13 cellular contexts compared by ENCODE assay signal in genomic region chr2:45843136-45843535, GRCh38.
DNase-seq lines count a peak whose midpoint lies in the region; ATAC-seq, FAIRE-seq and TF ChIP-seq lines count a peak whose summit lies in the region.
"Had no signal": no experiment of that assay in that cellular context is flagged by ENCODE, and none has a peak within 500 bp of the region (broad histone marks: within the 10 kb centered on the region; RNA-seq: fewer than 3 reads in every experiment).

No MANE protein-coding gene starts in this region.

- no peaks in the 10 kb centered on the region for H3K27me3 ChIP-seq in GM12878 (replicated peaks in 1 of 2; ENCODE audit: control insufficient read depth in 2 of 2, insufficient read depth in 2 of 2, low read length in 1 of 2)

- peak overlapping the region; percentile 82 for H3K4me2 ChIP-seq in GM12878 (ENCODE audit: control insufficient read depth, insufficient read depth)

- POLR2A ChIA-PET in GM12878 (lab: Charles Lee), result interaction anchor here (1.1 to 5.5 kb wide), 14 partner anchors 9 to 193 kb away, joined by 3 to 52 read pairs (median 6); no protein-coding TSS in a partner anchor

- FAIRE-seq in GM12878 (lab: Jason Lieb, UNC), result no peak
- FAIRE-seq: keratinocyte had no signal

- RAD21 ChIA-PET in GM12878 (lab: Charles Lee; ENCODE audit: unreplicated experiment), result interaction anchor here (0.8 to 11.2 kb wide), 20 partner anchors 9 to 193 kb away, joined by 3 to 111 read pairs (median 6); no protein-coding TSS in a partner anchor

- H2AFZ ChIP-seq in GM12878 (ENCODE audit: control insufficient read depth, low read depth, low read length), result peak overlapping the region; percentile 30

- 12% methylated on average over 8 of the region's 8 CpGs for WGBS in GM12878 (ENCODE audit: insufficient coverage, insufficient replicate concordance, low lambda C conversion rate, missing lambda C conversion rate)

- no TSS peak for BruUV-seq in GM12878 (replicated peaks; lab: Mats Ljungman, UMichigan)

- H3K4me1 ChIP-seq in GM12878 (ENCODE audit: control insufficient read depth, insufficient read depth, low read length), result peaks cover 70% of the 10 kb centered on the region

- in situ Hi-C loops in GM12878 (cut with MboI), result no loop called here

- H3K36me3 ChIP-seq in GM12878 (ENCODE audit: control insufficient read depth in 2 of 2, insufficient read depth in 2 of 2, low read length in 1 of 2), result peaks cover 0 to 5% of the 10 kb centered on the region in 2 experiments; a peak in 3 of 4 replicates

- no peaks in the 10 kb centered on the region for H4K20me1 ChIP-seq in GM12878 (ENCODE audit: control insufficient read depth, insufficient read depth)

- H3K9ac ChIP-seq in GM12878 (ENCODE audit: control insufficient read depth, insufficient read depth, low read length), result peak overlapping the region; percentile 62

- SMC1A ChIA-PET in GM12878 (lab: Charles Lee; ENCODE audit: uncharacterized antibody, unreplicated experiment), result interaction anchor here (0.9 to 15.3 kb wide), 22 partner anchors 8 to 201 kb away, joined by 3 to 246 read pairs (median 7); partner anchors contain the start of gene PRKCE

- no peak for TF ChIP-seq RAD21 in GM12878 (IDR thresholded peaks at IDR 0.05; ENCODE audit: insufficient read depth, low read depth, low read length)

- TF ChIP-seq POLR2A in GM12878 (IDR thresholded peaks at IDR 0.05; ENCODE audit: low read depth, low read length), result no peak

- peak overlapping the region; percentile 35; the same call in 1 of the 2 replicates for H3K4me3 ChIP-seq in GM12878

- H3K9me3 ChIP-seq in GM12878 (replicated peaks; ENCODE audit: control insufficient read depth, insufficient read depth, low read length), result no peaks in the 10 kb centered on the region

- TF ChIP-seq EP300 in GM12878 (IDR thresholded peaks at IDR 0.05; ENCODE audit: borderline replicate concordance in 1 of 2, control insufficient read depth in 1 of 2, low read depth in 2 of 2, low read length in 2 of 2), result peak; percentile 91 to 97

- H3K27ac ChIP-seq in GM12878 (ENCODE audit: control insufficient read depth, insufficient read depth), result peak overlapping the region; percentile 94
- H3K27ac ChIP-seq: epithelial cell of prostate had no signal

- DNase-seq in GM12878 (ENCODE audit: low read depth, low spot score), result no peak
- no peak for DNase-seq in NCI-H526 (lab: John Stamatoyannopoulos, UW)
- DNase-seq in SKM-1 (lab: John Stamatoyannopoulos, UW; ENCODE audit: unreplicated experiment), result no peak
- DNase-seq in nucleus accumbens (lab: John Stamatoyannopoulos, UW), result no peak
- DNase-seq in NCI-H2029 treated with DMSO at 0.1 percent for 48 hours (lab: John Stamatoyannopoulos, UW), result no peak
- DNase-seq: amygdala; IMR-90; NK-92 treated with Interleukin-12 subunit alpha and Interleukin-12 subunit beta, amount 100 ng/mL, for 24 hours had no signal

- ATAC-seq in GM18498 (IDR thresholded peaks at IDR 0.05; ENCODE audit: unreplicated experiment) (peak; percentile 65), GM21447 (IDR thresholded peaks at IDR 0.05; ENCODE audit: unreplicated experiment) (peak; percentile 68), HG03520 (IDR thresholded peaks at IDR 0.05; ENCODE audit: unreplicated experiment) (peak; percentile 43), GM12878 (peak; percentile 76)

- intact Hi-C loops in GM12878 (cut with micrococcal nuclease; ENCODE audit: unreplicated experiment), result loop anchor here (2.0 kb wide), 2 partner anchors 18 to 46 kb away; no protein-coding TSS in a partner anchor

- TF ChIP-seq CTCF in GM12878 (IDR thresholded peaks at IDR 0.05 in 2 of 3, conservative IDR thresholded peaks at IDR 0.05 in 1 of 3; ENCODE audit: control insufficient read depth in 2 of 3, extremely low read depth in 1 of 3, insufficient read depth in 1 of 3, low read depth in 3 of 3, low read length in 3 of 3), result no peak

- H3K79me2 ChIP-seq in GM12878 (ENCODE audit: control insufficient read depth, insufficient read depth, low read length), result peaks cover 6% of the 10 kb centered on the region

- CTCF ChIA-PET in GM12878 (lab: Yijun Ruan, JAX), result interaction anchor here (0.7 to 5.9 kb wide), 17 partner anchors 8 to 258 kb away, joined by 3 to 48 read pairs (median 6); no protein-coding TSS in a partner anchor

TF ChIP-seq in GM12878, 131 proteins besides CTCF, POLR2A, EP300 and RAD21 (continues in another document):
- no peak for TF ChIP-seq RELA (IDR thresholded peaks at IDR 0.05; ENCODE audit: borderline replicate concordance, partially characterized antibody)
- no peak for TF ChIP-seq HDAC2 (IDR thresholded peaks at IDR 0.05)
- TF ChIP-seq CHD2 (IDR thresholded peaks at IDR 0.05; ENCODE audit: borderline replicate concordance, low read depth, low read length), result peak; percentile 81; the same call in 1 of the 2 replicates
- TF ChIP-seq POU2F2 (IDR thresholded peaks at IDR 0.05; ENCODE audit: borderline replicate concordance, low read depth, low read length), result peak; percentile 33; the same call in 1 of the 3 replicates
- TF ChIP-seq, protein P1, sequence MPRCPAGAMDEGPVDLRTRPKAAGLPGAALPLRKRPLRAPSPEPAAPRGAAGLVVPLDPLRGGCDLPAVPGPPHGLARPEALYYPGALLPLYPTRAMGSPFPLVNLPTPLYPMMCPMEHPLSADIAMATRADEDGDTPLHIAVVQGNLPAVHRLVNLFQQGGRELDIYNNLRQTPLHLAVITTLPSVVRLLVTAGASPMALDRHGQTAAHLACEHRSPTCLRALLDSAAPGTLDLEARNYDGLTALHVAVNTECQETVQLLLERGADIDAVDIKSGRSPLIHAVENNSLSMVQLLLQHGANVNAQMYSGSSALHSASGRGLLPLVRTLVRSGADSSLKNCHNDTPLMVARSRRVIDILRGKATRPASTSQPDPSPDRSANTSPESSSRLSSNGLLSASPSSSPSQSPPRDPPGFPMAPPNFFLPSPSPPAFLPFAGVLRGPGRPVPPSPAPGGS (IDR thresholded peaks at IDR 0.05; ENCODE audit: borderline replicate concordance, insufficient read depth, low read depth, low read length, poor library complexity, severe bottlenecking), result peak; percentile 71
- TF ChIP-seq YY1 (IDR thresholded peaks at IDR 0.05; ENCODE audit: low read depth, low read length), result 0 out of 2 replicates have a peak, but pooled peaks have one; percentile 16
- TF ChIP-seq ZBTB33 (IDR thresholded peaks at IDR 0.05), result no peak
- TF ChIP-seq ZNF24 (IDR thresholded peaks at IDR 0.05), result no peak
- TF ChIP-seq TCF7 (IDR thresholded peaks at IDR 0.05; ENCODE audit: borderline replicate concordance), result no peak
- TF ChIP-seq RBBP5 (conservative IDR thresholded peaks at IDR 0.05), result no peak
- no peak for TF ChIP-seq MYC (IDR thresholded peaks at IDR 0.05; ENCODE audit: insufficient read depth, insufficient read length, insufficient replicate concordance, low read length, severe bottlenecking)
- TF ChIP-seq ZZZ3 (IDR thresholded peaks at IDR 0.05; ENCODE audit: control insufficient read depth, insufficient read length, low read depth), result no peak
- no peak; the same call in 1 of the 2 replicates for TF ChIP-seq ZNF207 (IDR thresholded peaks at IDR 0.05; ENCODE audit: borderline replicate concordance)
- no peak for TF ChIP-seq CREB1 (IDR thresholded peaks at IDR 0.05; ENCODE audit: low read depth)
- peak; percentile 82 for TF ChIP-seq RUNX3 (IDR thresholded peaks at IDR 0.05; ENCODE audit: low read length)
- peak; percentile 71 for TF ChIP-seq ZNF687 (IDR thresholded peaks at IDR 0.05)
- TF ChIP-seq MTA3 (IDR thresholded peaks at IDR 0.05; ENCODE audit: borderline replicate concordance, low read length), result no peak
- no peak for TF ChIP-seq FOS (IDR thresholded peaks at IDR 0.05; ENCODE audit: borderline replicate concordance, extremely low read depth, insufficient read length)
